27 cellular contexts compared by ENCODE assay signal in the genomic region with DNA sequence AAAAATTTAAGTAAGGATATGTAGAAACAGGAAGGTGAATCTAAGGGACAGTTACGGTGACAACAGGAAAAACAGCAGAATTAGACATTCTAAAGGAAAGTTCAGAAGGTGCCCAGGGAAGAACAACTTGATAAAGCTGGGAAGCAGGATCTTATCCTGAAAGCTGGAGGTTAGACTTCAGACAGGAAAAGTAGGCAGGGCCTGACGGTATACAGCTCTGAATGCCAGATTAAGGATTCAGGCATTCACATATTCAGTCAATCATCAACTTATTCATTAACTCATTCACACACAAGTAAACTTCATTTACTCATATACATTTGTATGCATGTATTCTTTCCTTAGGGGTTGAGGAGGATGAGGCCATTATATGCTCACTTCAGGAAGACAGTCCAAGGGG.
"Had no signal": no experiment of that assay in that cellular context is flagged by ENCODE, and none has a peak within 500 bp of the region (broad histone marks: within the 10 kb centered on the region; RNA-seq: fewer than 3 reads in every experiment).

No MANE protein-coding gene starts in this region.

- DNase-seq: hypothalamus; islet precursor cell; left cardiac atrium; left lung; lower lobe of right lung; mammary epithelial cell; mesenchymal stem cell; naive thymus-derived CD8-positive, alpha-beta T cell; occipital lobe; ovary; retina; right cardiac atrium; spleen; stimulated activated CD4-positive, alpha-beta T cell treated with anti-CD3 and anti-CD28 coated beads, Interleukin-4, amount 100 ng/mL, for 24 hours; stimulated activated naive CD4-positive, alpha-beta T cell; substantia nigra; uterus had no signal

- H3K9me3 Mint-ChIP-seq: naive thymus-derived CD8-positive, alpha-beta T cell; stimulated activated effector memory CD8-positive, alpha-beta T cell treated with anti-CD3 and anti-CD28 coated beads, Interleukin-12 subunit alpha, Interleukin-12 subunit beta, amount 100 ng/mL, for 72 hours; stimulated activated naive CD8-positive, alpha-beta T cell treated with anti-CD3 and anti-CD28 coated beads, Interleukin-15, Interleukin-2, amounts not matched to agents 100 ng/mL and 50 ng/mL, for 24 hours; type B pancreatic cell had no signal

- H3K27me3 Mint-ChIP-seq: naive thymus-derived CD8-positive, alpha-beta T cell; progenitor cell of endocrine pancreas; stimulated activated naive CD8-positive, alpha-beta T cell treated with anti-CD3 and anti-CD28 coated beads, Interleukin-15, Interleukin-2, amounts not matched to agents 100 ng/mL and 50 ng/mL, for 24 hours; type B pancreatic cell had no signal

- H3K4me1 Mint-ChIP-seq: nephron had no signal

- H3K9me3 ChIP-seq: left lung, lower lobe of right lung, neutrophil, ovary, spleen, tibial nerve, uterus had no signal

- H3K4me3 Mint-ChIP-seq: naive thymus-derived CD8-positive, alpha-beta T cell; nephron; neural crest cell; stimulated activated effector memory CD8-positive, alpha-beta T cell treated with anti-CD3 and anti-CD28 coated beads, Interleukin-12 subunit alpha, Interleukin-12 subunit beta, amount 100 ng/mL, for 72 hours; stimulated activated naive CD8-positive, alpha-beta T cell treated with anti-CD3 and anti-CD28 coated beads, Interleukin-15, Interleukin-2, amounts not matched to agents 100 ng/mL and 50 ng/mL, for 24 hours; type B pancreatic cell had no signal

- H3K4me3 ChIP-seq: left lung, lower lobe of right lung, ovary, skin epidermis, spleen, tibial nerve, uterus had no signal

- H3K27ac Mint-ChIP-seq: naive thymus-derived CD8-positive, alpha-beta T cell; nephron; progenitor cell of endocrine pancreas; stimulated activated effector memory CD8-positive, alpha-beta T cell treated with anti-CD3 and anti-CD28 coated beads, Interleukin-12 subunit alpha, Interleukin-12 subunit beta, amount 100 ng/mL, for 72 hours; stimulated activated naive CD8-positive, alpha-beta T cell treated with anti-CD3 and anti-CD28 coated beads, Interleukin-15, Interleukin-2, amounts not matched to agents 100 ng/mL and 50 ng/mL, for 24 hours; type B pancreatic cell had no signal

- H3K27ac ChIP-seq: left lung, lower lobe of right lung, neutrophil, ovary, skin epidermis, spleen, tibial nerve, uterus had no signal

- H3K36me3 ChIP-seq: neutrophil, ovary, uterus had no signal

- H3K27me3 ChIP-seq: left lung, neutrophil, ovary, spleen, tibial nerve, uterus had no signal

- H3K4me1 ChIP-seq: left lung, lower lobe of right lung, spleen, tibial nerve, uterus had no signal

- ATAC-seq: left cardiac atrium; left lung; lower lobe of right lung; naive thymus-derived CD8-positive, alpha-beta T cell; right cardiac atrium; sciatic nerve; stimulated activated effector memory CD8-positive, alpha-beta T cell treated with anti-CD3 and anti-CD28 coated beads, Interleukin-12 subunit alpha, Interleukin-12 subunit beta, amount 100 ng/mL, for 72 hours had no signal
